ENCODE assay signal across 16 cellular contexts in genomic region chr15:50380089-50380488, GRCh38.
"Had no signal": no experiment of that assay in that cellular context is flagged by ENCODE, and none has a peak within 500 bp of the region (broad histone marks: within the 10 kb centered on the region; RNA-seq: fewer than 3 reads in every experiment).

No MANE protein-coding gene starts in this region.

- DNase-seq: activated B cell treated with CpG ODN at 0.5 μM for 24 hours; activated CD4-positive, alpha-beta T cell treated with anti-CD3 and anti-CD28 coated beads for 48 hours; activated CD8-positive, alpha-beta T cell treated with anti-CD3 and anti-CD28 coated beads for 36 hours; activated gamma-delta T cell; activated T-cell treated with anti-CD3 and anti-CD28 coated beads, Interleukin-2, amount 50 U/mL, for 4 hours; amygdala; brain microvascular endothelial cell; cerebellar nuclear complex; foreskin melanocyte; nucleus accumbens; small intestine; stimulated activated CD4-positive, alpha-beta T cell treated with anti-CD3 and anti-CD28 coated beads, Interleukin-4, amount 100 ng/mL, for 4 hours; stimulated activated CD8-positive, alpha-beta memory T cell treated with anti-CD3 and anti-CD28 coated beads, Interleukin-4, amount 100 ng/mL, for 48 hours; stimulated activated naive CD8-positive, alpha-beta T cell treated with anti-CD3 and anti-CD28 coated beads, Interleukin-15, Interleukin-2, amounts not matched to agents 100 U/mL and 50 U/mL, for 24 hours; transverse colon had no signal

- H3K4me3 ChIP-seq: right atrium auricular region, transverse colon had no signal
